ENCODE assay signal across 11 cellular contexts in genomic region chr5:93532370-93532769, GRCh38. TPM values are rescaled to one million over a fixed set of nuclear protein-coding genes. Genes with fewer than 3 reads are reported as not detected.
DNase-seq lines count a peak whose midpoint lies in the region; TF ChIP-seq lines count a peak whose summit lies in the region.
"Had no signal": no experiment of that assay in that cellular context is flagged by ENCODE, and none has a peak within 500 bp of the region (broad histone marks: within the 10 kb centered on the region; RNA-seq: fewer than 3 reads in every experiment).

No MANE protein-coding gene starts in this region.

- H3K9ac ChIP-seq in colonic mucosa (ENCODE audit: low read depth in 2 of 2, low read length in 2 of 2) (no peak overlapping the region), liver (ENCODE audit: low read depth in 1 of 2, low read length in 2 of 2) (no peak overlapping the region)

- TF ChIP-seq RAD21 in liver (IDR thresholded peaks at IDR 0.05): peak; percentile 54 to 58

- H3K9me3 ChIP-seq in colonic mucosa: no peaks in the 10 kb centered on the region
- no peaks in the 10 kb centered on the region for H3K9me3 ChIP-seq in liver (ENCODE audit: control insufficient read depth in 4 of 4, low read length in 3 of 4)
- peaks cover 7 to 11% of the 10 kb centered on the region in 2 donors for H3K9me3 ChIP-seq in transverse colon

- H3K4me1 ChIP-seq in colonic mucosa (no peaks in the 10 kb centered on the region), liver (ENCODE audit: control insufficient read depth in 4 of 4, insufficient read depth in 4 of 4, low read length in 3 of 4) (peaks cover 0 to 7% (median 4%) of the 10 kb centered on the region in 4 donors), transverse colon (peaks cover 0 to 11% (median 1%) of the 10 kb centered on the region in 4 donors)

- H3K4me3 ChIP-seq in LNCaP clone FGC (ENCODE audit: low read depth, low read length) (no peak overlapping the region), colonic mucosa (no peak overlapping the region), liver (ENCODE audit: low read depth in 1 of 3, low read length in 3 of 3) (no peak overlapping the region), transverse colon (no peak overlapping the region)

- intact Hi-C loops in colonic mucosa (cut with DNase I) (no loop called here), transverse colon (cut with DNase I; ENCODE audit: low total_unique reads) (no loop called here)

- H3K36me3 ChIP-seq in colonic mucosa (no peaks in the 10 kb centered on the region), liver (ENCODE audit: control insufficient read depth in 4 of 4, insufficient read depth in 3 of 4, low read depth in 1 of 4, low read length in 3 of 4) (no peaks in the 10 kb centered on the region), transverse colon (no peaks in the 10 kb centered on the region)

- TF ChIP-seq POLR2A in transverse colon (IDR thresholded peaks at IDR 0.05): no peak

- H3K27me3 ChIP-seq in colonic mucosa (no peaks in the 10 kb centered on the region), liver (ENCODE audit: control insufficient read depth in 4 of 4, insufficient read depth in 4 of 4, low read length in 3 of 4) (no peaks in the 10 kb centered on the region), transverse colon (no peaks in the 10 kb centered on the region)

- TF ChIP-seq EP300 in transverse colon (IDR thresholded peaks at IDR 0.05; ENCODE audit: low read depth): no peak

- no peak overlapping the region for H3K27ac ChIP-seq in colonic mucosa
- H3K27ac ChIP-seq in liver (ENCODE audit: low read depth in 1 of 2, low read length in 2 of 2): peak overlapping the region; percentile 44 to 72
- H3K27ac ChIP-seq in transverse colon: peak overlapping the region in 2 of 4 donors; percentile 6 to 15
- H3K27ac ChIP-seq: HL-60 had no signal

- no peak for TF ChIP-seq CTCF in LNCaP clone FGC (IDR thresholded peaks at IDR 0.05; ENCODE audit: control insufficient read depth, extremely low read depth, insufficient read depth)
- no peak for TF ChIP-seq CTCF in colonic mucosa (IDR thresholded peaks at IDR 0.05)
- TF ChIP-seq CTCF in liver (IDR thresholded peaks at IDR 0.05; ENCODE audit: low read depth, low read length, missing input control): no peak
- no peak for TF ChIP-seq CTCF in transverse colon (IDR thresholded peaks at IDR 0.05)

- in situ Hi-C loops in transverse colon (cut with MboI; ENCODE audit: low pct_ligation_motif_present in 1 of 4, low pct_unique_long_range_greater_than_20kb in 1 of 4, low sequenced_read_pairs in 3 of 4): no loop called here

- 12% methylated on average over 4 of the region's 4 CpGs for WGBS in liver
- WGBS in transverse colon (ENCODE audit: low coverage in 1 of 2), 2 donors: 9 to 18% methylated on average over 3 to 4 of the region's 4 CpGs

- DNase-seq in LNCaP clone FGC (ENCODE audit: low read depth) (peak; percentile 66), colonic mucosa (peak; percentile 55), transverse colon (peak; percentile 47), SKM-1 treated with dmso at 0.1 percent for 144 hours (lab: John Stamatoyannopoulos, UW; ENCODE audit: unreplicated experiment) (no peak), NCI-H2107 treated with DMSO at 0.1 percent for 48 hours (lab: John Stamatoyannopoulos, UW; ENCODE audit: unreplicated experiment) (no peak), NCI-H510A (lab: John Stamatoyannopoulos, UW) (no peak), DMS114 treated with DMSO at 0.1 percent for 48 hours (lab: John Stamatoyannopoulos, UW; ENCODE audit: unreplicated experiment) (no peak)
- DNase-seq: activated naive CD4-positive, alpha-beta T cell treated with Interleukin-2 at 50 U/mL for 16 hours had no signal

TF ChIP-seq in liver, 16 proteins besides CTCF, POLR2A, EP300 and RAD21:
- peak; percentile 51 for TF ChIP-seq REST (IDR thresholded peaks at IDR 0.05)
- peak; percentile 73 for TF ChIP-seq FOXA2 (IDR thresholded peaks at IDR 0.05)
- peak; percentile 71 for TF ChIP-seq FOXA1 (IDR thresholded peaks at IDR 0.05)
- peak in 1 of 2 donors; percentile 20 for TF ChIP-seq EGR1 (IDR thresholded peaks at IDR 0.05; ENCODE audit: low read depth in 2 of 2)
- no peak for TF ChIP-seq HNF4G (IDR thresholded peaks at IDR 0.05)
- peak; percentile 79 to 80 for TF ChIP-seq HNF4A (conservative IDR thresholded peaks at IDR 0.05)
- peak; percentile 82 for TF ChIP-seq SP1 (IDR thresholded peaks at IDR 0.05)
- TF ChIP-seq ZBTB33 (IDR thresholded peaks at IDR 0.05): peak; percentile 63
- TF ChIP-seq TAF1 (conservative IDR thresholded peaks at IDR 0.05): no peak
- TF ChIP-seq ATF3 (IDR thresholded peaks at IDR 0.05): no peak
- peak; percentile 78 to 85 for TF ChIP-seq JUND (IDR thresholded peaks at IDR 0.05)
- peak; percentile 93 for TF ChIP-seq YY1 (IDR thresholded peaks at IDR 0.05)
- TF ChIP-seq NR2F2 (IDR thresholded peaks at IDR 0.05): peak; percentile 100
- peak; percentile 62 for TF ChIP-seq MAX (IDR thresholded peaks at IDR 0.05)
- TF ChIP-seq GABPA (IDR thresholded peaks at IDR 0.05 in 1 of 2, conservative IDR thresholded peaks at IDR 0.05 in 1 of 2): peak in 1 of 2 donors; percentile 7
- peak; percentile 93 to 95 for TF ChIP-seq RXRA (IDR thresholded peaks at IDR 0.05)
TF ChIP-seq in liver: peak in this region for 13.

RNA-seq across cellular contexts. Expression of gene NR2F1-AS1, which starts 48.6 kb away (rescaled TPM):
- 1 to 10 TPM in 1 of 2 donors, under 1 TPM in 1; 0.69 to 2.4 TPM for total RNA-seq in colonic mucosa
- 1 to 10 TPM; 2.3 to 4.0 TPM for total RNA-seq in liver
- polyA plus RNA-seq in liver: 1 to 10 TPM; 2.0 TPM
- 1 to 10 TPM; 1.2 to 3.7 (median 2.2) TPM for total RNA-seq in transverse colon
- total RNA-seq: mononuclear cell had no signal

RNA-seq across cellular contexts. Expression of gene NR2F1, which starts 50.7 kb away (rescaled TPM):
- total RNA-seq in colonic mucosa (1 to 10 TPM; 2.7 to 2.9 TPM), liver (10 to 100 TPM; 10.3 to 10.9 TPM), transverse colon (1 to 10 TPM; 1.5 to 6.2 (median 3.2) TPM)
- 10 to 100 TPM in 1 of 2 donors, 1 to 10 TPM in 1; 3.9 to 13.0 TPM for polyA plus RNA-seq in liver

Comparison
In these comparisons a context has a peak if more than half of its experiments do, and no peak if none do; other contexts are left out.
1. DNase-seq: peak in LNCaP clone FGC (single experiment), colonic mucosa (single experiment) and transverse colon (single experiment); none in SKM-1 treated with dmso at 0.1 percent for 144 hours (single experiment), NCI-H2107 treated with DMSO at 0.1 percent for 48 hours (single experiment), NCI-H510A (single experiment) and DMS114 treated with DMSO at 0.1 percent for 48 hours (single experiment).